In genomic region chr1:210441028-210441427, GRCh38 we compare ENCODE assay signal across 1 cellular context.
TF ChIP-seq lines count a peak whose summit lies in the region.

No MANE protein-coding gene starts in this region.

TF ChIP-seq in HEK293, 187 proteins besides CTCF, POLR2A, EP300 and RAD21 (continued from another document):
- TF ChIP-seq MZF1 (tag by site-specific recombination; IDR thresholded peaks at IDR 0.05; ENCODE audit: borderline replicate concordance) (no peak), ZNF561 (tag by site-specific recombination; IDR thresholded peaks at IDR 0.05; ENCODE audit: borderline replicate concordance) (no peak), ZBTB48 (tag by site-specific recombination; IDR thresholded peaks at IDR 0.05) (no peak), ZNF792 (tag by site-specific recombination; IDR thresholded peaks at IDR 0.05) (no peak), ZNF658 (tag by site-specific recombination; IDR thresholded peaks at IDR 0.05) (no peak), SCRT2 (tag by site-specific recombination; IDR thresholded peaks at IDR 0.05) (peak; percentile 39; the same call in 1 of the 2 replicates), ZSCAN16 (tag by site-specific recombination; IDR thresholded peaks at IDR 0.05) (no peak), ZSCAN30 (tag by site-specific recombination; IDR thresholded peaks at IDR 0.05) (no peak), ZNF837 (tag by site-specific recombination; IDR thresholded peaks at IDR 0.05) (no peak), ZFP37 (tag by site-specific recombination; IDR thresholded peaks at IDR 0.05) (no peak), SCRT1 (tag by site-specific recombination; IDR thresholded peaks at IDR 0.05; ENCODE audit: borderline replicate concordance) (peak; percentile 26; the same call in 1 of the 2 replicates), ZNF600 (tag by site-specific recombination; IDR thresholded peaks at IDR 0.05) (peak; percentile 65), ZNF157 (tag by site-specific recombination; IDR thresholded peaks at IDR 0.05) (no peak), KLF1 (tag by site-specific recombination; IDR thresholded peaks at IDR 0.05) (no peak)
- TF ChIP-seq, protein P1, sequence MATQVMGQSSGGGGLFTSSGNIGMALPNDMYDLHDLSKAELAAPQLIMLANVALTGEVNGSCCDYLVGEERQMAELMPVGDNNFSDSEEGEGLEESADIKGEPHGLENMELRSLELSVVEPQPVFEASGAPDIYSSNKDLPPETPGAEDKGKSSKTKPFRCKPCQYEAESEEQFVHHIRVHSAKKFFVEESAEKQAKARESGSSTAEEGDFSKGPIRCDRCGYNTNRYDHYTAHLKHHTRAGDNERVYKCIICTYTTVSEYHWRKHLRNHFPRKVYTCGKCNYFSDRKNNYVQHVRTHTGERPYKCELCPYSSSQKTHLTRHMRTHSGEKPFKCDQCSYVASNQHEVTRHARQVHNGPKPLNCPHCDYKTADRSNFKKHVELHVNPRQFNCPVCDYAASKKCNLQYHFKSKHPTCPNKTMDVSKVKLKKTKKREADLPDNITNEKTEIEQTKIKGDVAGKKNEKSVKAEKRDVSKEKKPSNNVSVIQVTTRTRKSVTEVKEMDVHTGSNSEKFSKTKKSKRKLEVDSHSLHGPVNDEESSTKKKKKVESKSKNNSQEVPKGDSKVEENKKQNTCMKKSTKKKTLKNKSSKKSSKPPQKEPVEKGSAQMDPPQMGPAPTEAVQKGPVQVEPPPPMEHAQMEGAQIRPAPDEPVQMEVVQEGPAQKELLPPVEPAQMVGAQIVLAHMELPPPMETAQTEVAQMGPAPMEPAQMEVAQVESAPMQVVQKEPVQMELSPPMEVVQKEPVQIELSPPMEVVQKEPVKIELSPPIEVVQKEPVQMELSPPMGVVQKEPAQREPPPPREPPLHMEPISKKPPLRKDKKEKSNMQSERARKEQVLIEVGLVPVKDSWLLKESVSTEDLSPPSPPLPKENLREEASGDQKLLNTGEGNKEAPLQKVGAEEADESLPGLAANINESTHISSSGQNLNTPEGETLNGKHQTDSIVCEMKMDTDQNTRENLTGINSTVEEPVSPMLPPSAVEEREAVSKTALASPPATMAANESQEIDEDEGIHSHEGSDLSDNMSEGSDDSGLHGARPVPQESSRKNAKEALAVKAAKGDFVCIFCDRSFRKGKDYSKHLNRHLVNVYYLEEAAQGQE (tag by site-specific recombination; IDR thresholded peaks at IDR 0.05), result no peak
- TF ChIP-seq, protein P2, sequence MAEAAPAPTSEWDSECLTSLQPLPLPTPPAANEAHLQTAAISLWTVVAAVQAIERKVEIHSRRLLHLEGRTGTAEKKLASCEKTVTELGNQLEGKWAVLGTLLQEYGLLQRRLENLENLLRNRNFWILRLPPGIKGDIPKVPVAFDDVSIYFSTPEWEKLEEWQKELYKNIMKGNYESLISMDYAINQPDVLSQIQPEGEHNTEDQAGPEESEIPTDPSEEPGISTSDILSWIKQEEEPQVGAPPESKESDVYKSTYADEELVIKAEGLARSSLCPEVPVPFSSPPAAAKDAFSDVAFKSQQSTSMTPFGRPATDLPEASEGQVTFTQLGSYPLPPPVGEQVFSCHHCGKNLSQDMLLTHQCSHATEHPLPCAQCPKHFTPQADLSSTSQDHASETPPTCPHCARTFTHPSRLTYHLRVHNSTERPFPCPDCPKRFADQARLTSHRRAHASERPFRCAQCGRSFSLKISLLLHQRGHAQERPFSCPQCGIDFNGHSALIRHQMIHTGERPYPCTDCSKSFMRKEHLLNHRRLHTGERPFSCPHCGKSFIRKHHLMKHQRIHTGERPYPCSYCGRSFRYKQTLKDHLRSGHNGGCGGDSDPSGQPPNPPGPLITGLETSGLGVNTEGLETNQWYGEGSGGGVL (tag by site-specific recombination; IDR thresholded peaks at IDR 0.05), result no peak
